19 cellular contexts compared by ENCODE assay signal in genomic region chr14:68693926-68694325, GRCh38.
DNase-seq lines count a peak whose midpoint lies in the region; ATAC-seq and TF ChIP-seq lines count a peak whose summit lies in the region.
"Had no signal": no experiment of that assay in that cellular context is flagged by ENCODE, and none has a peak within 500 bp of the region (broad histone marks: within the 10 kb centered on the region; RNA-seq: fewer than 3 reads in every experiment).

No MANE protein-coding gene starts in this region.

- no peaks in the 10 kb centered on the region for H3K23me2 ChIP-seq in H9 (ENCODE audit: insufficient read length, low read depth, low read length, poor library complexity, severe bottlenecking)

- H2BK5ac ChIP-seq in H9 (ENCODE audit: insufficient read length, low read length) = no peak overlapping the region

- no peaks in the 10 kb centered on the region for H3K36me3 ChIP-seq in colonic mucosa
- H3K36me3 ChIP-seq: adrenal gland had no signal

- H3K4me1 Mint-ChIP-seq in nephron (peaks cover 66% of the 10 kb centered on the region), H9 (peaks cover 22 to 31% of the 10 kb centered on the region in 2 experiments)

- no peak overlapping the region for H3T11ph ChIP-seq in H9 (ENCODE audit: low read length)

- H3K9me3 Mint-ChIP-seq in nephron (peaks cover 4% of the 10 kb centered on the region), H9 (no peaks in the 10 kb centered on the region; a peak in 1 of 5 replicates)
- H3K9me3 Mint-ChIP-seq: T-cell had no signal

- no peak overlapping the region for H3K4me3 ChIP-seq in colonic mucosa
- H3K4me3 ChIP-seq: adrenal gland, dorsolateral prefrontal cortex, psoas muscle had no signal

- ATAC-seq in left cardiac atrium (no peak), HG02938 (IDR thresholded peaks at IDR 0.05; ENCODE audit: unreplicated experiment) (no peak), GM21619 (IDR thresholded peaks at IDR 0.05; ENCODE audit: unreplicated experiment) (no peak)
- ATAC-seq: activated CD4-positive, alpha-beta T cell treated with anti-CD3 and anti-CD28 coated beads for 36 hours; T-cell had no signal

- no peaks in the 10 kb centered on the region for H3K4me1 ChIP-seq in colonic mucosa
- no peaks in the 10 kb centered on the region for H3K4me1 ChIP-seq in H9 (ENCODE audit: insufficient read depth, low read length)

- peaks cover 6% of the 10 kb centered on the region for H3K27me3 Mint-ChIP-seq in nephron (ENCODE audit: low read depth)
- H3K27me3 Mint-ChIP-seq in H9 (ENCODE audit: low read depth) = peaks cover 34% of the 10 kb centered on the region
- H3K27me3 Mint-ChIP-seq: activated CD4-positive, alpha-beta T cell treated with anti-CD3 and anti-CD28 coated beads for 36 hours; T-cell had no signal

- H3K27ac ChIP-seq in colonic mucosa = peak overlapping the region; percentile 2
- H3K27ac ChIP-seq in H9 (ENCODE audit: insufficient read length, low read depth, low read length) = no peak overlapping the region
- H3K27ac ChIP-seq: adrenal gland, dorsolateral prefrontal cortex, psoas muscle had no signal

- no peak overlapping the region for H4K5ac ChIP-seq in H9 (ENCODE audit: insufficient read length, low read depth, low read length)

- no peak overlapping the region for H3K14ac ChIP-seq in H9 (ENCODE audit: insufficient read depth, low read length)

- H4K91ac ChIP-seq in H9 (ENCODE audit: insufficient read length, low read depth, low read length) = no peak overlapping the region

- no peaks in the 10 kb centered on the region for H3K79me2 ChIP-seq in H9 (ENCODE audit: insufficient read depth, low read length)

- H3K9ac ChIP-seq in colonic mucosa (ENCODE audit: low read depth in 2 of 2, low read length in 2 of 2) = no peak overlapping the region
- no peak overlapping the region for H3K9ac ChIP-seq in H9 (ENCODE audit: extremely low read depth, insufficient read length, low read length)

- H2BK20ac ChIP-seq in H9 (ENCODE audit: low read depth, low read length, poor library complexity, severe bottlenecking) = no peak overlapping the region

- DNase-seq in cardiac septum (ENCODE audit: low spot score) = peak; percentile 36
- no peak for DNase-seq in left cardiac atrium
- DNase-seq in colonic mucosa = no peak
- no peak for DNase-seq in HuH-7 (ENCODE audit: low spot score)
- DNase-seq in H9 = no peak
- DNase-seq: activated CD4-positive, alpha-beta T cell treated with anti-CD3 and anti-CD28 coated beads for 36 hours; adrenal gland; dorsolateral prefrontal cortex; NCI-H187 treated with DMSO at 0.1 percent for 48 hours; NCI-H2227 treated with DMSO at 0.1 percent for 48 hours; NCI-H82; OCI-M1; psoas muscle; SIG-M5; stimulated activated CD4-positive, alpha-beta T cell treated with anti-CD3 and anti-CD28 coated beads, Interleukin-12 subunit alpha, Interleukin-12 subunit beta, amount 100 ng/mL, for 4 hours; T-cell had no signal

- no peak for TF ChIP-seq CTCF in colonic mucosa (IDR thresholded peaks at IDR 0.05)
- TF ChIP-seq CTCF in nephron (IDR thresholded peaks at IDR 0.05; ENCODE audit: unreplicated experiment in 3 of 3) = no peak
- TF ChIP-seq CTCF in H9 (conservative IDR thresholded peaks at IDR 0.05) = no peak

- no peaks in the 10 kb centered on the region for H4K20me1 ChIP-seq in H9 (ENCODE audit: control insufficient read depth, insufficient read depth, insufficient read length)

- H3K79me1 ChIP-seq in H9 (ENCODE audit: insufficient read depth, low read depth, low read length, poor library complexity, severe bottlenecking) = no peaks in the 10 kb centered on the region

- no peak overlapping the region for H4K8ac ChIP-seq in H9 (replicated peaks; ENCODE audit: insufficient read length, low read depth, low read length)

- H2AFZ ChIP-seq in H9 (ENCODE audit: low read length) = no peak overlapping the region

- no peak overlapping the region for H2BK12ac ChIP-seq in H9 (ENCODE audit: insufficient read length, low read depth, low read length)

- no peak overlapping the region for H3K4me3 Mint-ChIP-seq in nephron
- no peak overlapping the region for H3K4me3 Mint-ChIP-seq in H9
- H3K4me3 Mint-ChIP-seq: activated CD4-positive, alpha-beta T cell treated with anti-CD3 and anti-CD28 coated beads for 36 hours; T-cell had no signal

- H3K36me3 Mint-ChIP-seq in nephron (ENCODE audit: low read depth) (no peaks in the 10 kb centered on the region), H9 (ENCODE audit: insufficient read depth in 1 of 3, low read depth in 3 of 3) (no peaks in the 10 kb centered on the region)
- H3K36me3 Mint-ChIP-seq: T-cell had no signal

- H3K27me3 ChIP-seq in colonic mucosa (no peaks in the 10 kb centered on the region), H9 (ENCODE audit: insufficient read depth, low read length) (no peaks in the 10 kb centered on the region)
- H3K27me3 ChIP-seq: adrenal gland had no signal

- no peak overlapping the region for H2BK120ac ChIP-seq in H9 (ENCODE audit: low read depth, low read length, poor library complexity, severe bottlenecking)

- H3K18ac ChIP-seq in H9 (ENCODE audit: insufficient read length, low read depth, low read length) = no peak overlapping the region

- peak overlapping the region in 2 of 3 experiments; percentile 80 to 99 for H3K27ac Mint-ChIP-seq in nephron
- no peak overlapping the region for H3K27ac Mint-ChIP-seq in H9
- H3K27ac Mint-ChIP-seq: activated CD4-positive, alpha-beta T cell treated with anti-CD3 and anti-CD28 coated beads for 36 hours had no signal

- no CpG with 5 or more reads among the region's 2 CpGs for WGBS in H9 (ENCODE audit: extremely low coverage, insufficient read length, low lambda C conversion rate)

- no peak overlapping the region for H3K56ac ChIP-seq in H9 (ENCODE audit: insufficient read length, low read depth, low read length)

- H2BK15ac ChIP-seq in H9 (ENCODE audit: low read depth, low read length) = no peak overlapping the region

- H3K9me3 ChIP-seq in colonic mucosa (no peaks in the 10 kb centered on the region), H9 (ENCODE audit: control insufficient read depth, low read depth, low read length) (no peaks in the 10 kb centered on the region)
- H3K9me3 ChIP-seq: adrenal gland, psoas muscle had no signal

- H3K4ac ChIP-seq in H9 (ENCODE audit: low read depth, low read length) = no peak overlapping the region

- no peak overlapping the region for H3K4me2 ChIP-seq in H9 (ENCODE audit: insufficient read depth, insufficient read length, low read length)

- intact Hi-C loops in cardiac septum (cut with DNase I) = no loop called here
- intact Hi-C loops in left cardiac atrium (cut with DNase I) = no loop called here
- intact Hi-C loops in colonic mucosa (cut with DNase I) = no loop called here

- no peak overlapping the region for H2AK5ac ChIP-seq in H9 (ENCODE audit: insufficient read length, low read length)

- H3K23ac ChIP-seq in H9 (ENCODE audit: insufficient read length, low read depth, low read length) = no peak overlapping the region

Comparison
In these comparisons a context has a peak if more than half of its experiments do, and no peak if none do; other contexts are left out.
1. H3K27ac Mint-ChIP-seq: peak in nephron (2 of 3); none in H9 (0 of 3).